29 cellular contexts compared by ENCODE assay signal in genomic region chr22:29018293-29019189, GRCh38. TPM values are rescaled to one million over a fixed set of nuclear protein-coding genes. Genes with fewer than 3 reads are reported as not detected.
DNase-seq lines count a peak whose midpoint lies in the region; ATAC-seq, FAIRE-seq and TF ChIP-seq lines count a peak whose summit lies in the region.
"Had no signal": no experiment of that assay in that cellular context is flagged by ENCODE, and none has a peak within 500 bp of the region (broad histone marks: within the 10 kb centered on the region; RNA-seq: fewer than 3 reads in every experiment).

No MANE protein-coding gene starts in this region.

- DNase-seq in Calu3 (no peak), K562 (ENCODE audit: extremely low read depth in 1 of 4, low spot score in 3 of 4) (no peak), HepG2 (ENCODE audit: low spot score) (no peak), nephron progenitor cell (no peak), substantia nigra (lab: John Stamatoyannopoulos, UW) (no peak), GM10266 (ENCODE audit: extremely low spot score) (no peak)
- DNase-seq: CD4-positive, CD25-positive, alpha-beta regulatory T cell; DMS53; NCI-H1092 treated with DMSO at 0.1 percent for 48 hours; NCI-H1436; NCI-H187; NCI-H2081 treated with DMSO at 0.1 percent for 48 hours; NCI-H2171; NCI-H226; NCI-H510A; NCI-H69; OCI-M1; Peyer's patch; SHP77 treated with DMSO at 0.1 percent for 48 hours had no signal

- ATAC-seq in K562 (no peak), HepG2 (no peak), GM19324 (IDR thresholded peaks at IDR 0.05; ENCODE audit: low FRiP score, unreplicated experiment) (no peak), GM21786 (IDR thresholded peaks at IDR 0.05; ENCODE audit: unreplicated experiment) (no peak)
- ATAC-seq: HCT116 had no signal

- no peaks in the 10 kb centered on the region for H3K79me2 ChIP-seq in K562 (ENCODE audit: control insufficient read depth, insufficient read depth, low read length)
- H3K79me2 ChIP-seq in HepG2 (ENCODE audit: insufficient read depth, low read length): peaks cover 79% of the 10 kb centered on the region

- no peak for TF ChIP-seq RAD21 in K562 (CRISPR knock-in tag; conservative IDR thresholded peaks at IDR 0.05 in 1 of 2, IDR thresholded peaks at IDR 0.05 in 1 of 2)
- no peak for TF ChIP-seq RAD21 in HepG2 (CRISPR knock-in tag; IDR thresholded peaks at IDR 0.05)

- H3K4me1 Mint-ChIP-seq in Calu3 (ENCODE audit: low read depth, unreplicated experiment) (peaks cover 65% of the 10 kb centered on the region), nephron progenitor cell (peaks cover 60% of the 10 kb centered on the region)

- in situ Hi-C loops in K562 (cut with MboI) (no loop called here), HepG2 (cut with HindIII; ENCODE audit: extremely low pct_ligation_motif_present, low pct_unique_long_range_greater_than_20kb) (no loop called here)

- H3K4me3 Mint-ChIP-seq in Calu3 (ENCODE audit: low read depth, unreplicated experiment): no peak overlapping the region
- H3K4me3 Mint-ChIP-seq in nephron progenitor cell: no peak overlapping the region
- H3K4me3 Mint-ChIP-seq: CD4-positive, CD25-positive, alpha-beta regulatory T cell; IgD-negative memory B cell had no signal

- no peaks in the 10 kb centered on the region for H3K27me3 Mint-ChIP-seq in Calu3 (ENCODE audit: unreplicated experiment)
- peaks cover 6% of the 10 kb centered on the region for H3K27me3 Mint-ChIP-seq in nephron progenitor cell (ENCODE audit: low read depth, poor library complexity)

- BruUV-seq in Calu3 (replicated peaks; lab: Mats Ljungman, UMichigan) (no TSS peak), K562 (replicated peaks; lab: Mats Ljungman, UMichigan) (no TSS peak), HepG2 (replicated peaks; lab: Mats Ljungman, UMichigan) (TSS peak; percentile 7)

- H3K9ac ChIP-seq in K562 (ENCODE audit: insufficient read depth in 1 of 2, low read depth in 2 of 2, low read length in 2 of 2): no peak overlapping the region
- H3K9ac ChIP-seq in HepG2 (ENCODE audit: insufficient read depth, low read depth, low read length): no peak overlapping the region
- H3K9ac ChIP-seq: BLaER1 had no signal

- no peaks in the 10 kb centered on the region for H3K9me1 ChIP-seq in K562 (ENCODE audit: control insufficient read depth, insufficient read depth, low read length)

- TF ChIP-seq EP300 in K562 (IDR thresholded peaks at IDR 0.05; ENCODE audit: low read length) (no peak), HepG2 (IDR thresholded peaks at IDR 0.05; ENCODE audit: low read depth in 2 of 2, low read length in 2 of 2) (no peak), HepG2 (CRISPR knock-in tag; IDR thresholded peaks at IDR 0.05; ENCODE audit: borderline replicate concordance) (no peak)

- no peak overlapping the region for H3K27ac ChIP-seq in K562 (ENCODE audit: extremely low read depth, low read depth, low read length)
- H3K27ac ChIP-seq in HepG2 (ENCODE audit: extremely low read length, insufficient read depth, low read length): peak overlapping the region; percentile 43
- H3K27ac ChIP-seq in substantia nigra (ENCODE audit: low read depth, low read length, poor library complexity, severe bottlenecking): no peak overlapping the region
- H3K27ac ChIP-seq: BLaER1, Peyer's patch had no signal

- H3K4me1 ChIP-seq in K562 (replicated peaks in 1 of 2; ENCODE audit: control insufficient read depth in 2 of 2, insufficient read depth in 2 of 2, low read length in 2 of 2) (no peaks in the 10 kb centered on the region), HepG2 (ENCODE audit: insufficient read depth, low read length) (peaks cover 100% of the 10 kb centered on the region)

- CTCF ChIA-PET in Calu3 (lab: Charles Lee) (interaction anchor here (0.8 to 1.1 kb wide), 2 partner anchors 9 to 12 kb away, joined by 3 read pairs; no protein-coding TSS in a partner anchor), K562 (lab: Yijun Ruan, JAX; ENCODE audit: low intra/inter-chr PET ratio) (no interaction called here), HepG2 (lab: Yijun Ruan, JAX; ENCODE audit: low intra/inter-chr PET ratio, low total read pairs) (no interaction called here)

- FAIRE-seq in K562 (lab: Jason Lieb, UNC) (no peak), HepG2 (lab: Jason Lieb, UNC) (no peak)

- H3K4me2 ChIP-seq in K562 (ENCODE audit: insufficient read depth, low read length): no peak overlapping the region
- H3K4me2 ChIP-seq in HepG2 (ENCODE audit: low read depth, low read length): no peak overlapping the region
- H3K4me2 ChIP-seq: BLaER1 had no signal

- POLR2A ChIA-PET in K562 (lab: Yijun Ruan, JAX) (no interaction called here), HepG2 (lab: Yijun Ruan, JAX) (interaction anchor here (0.8 to 4.1 kb wide), 4 partner anchors 12 to 95 kb away, joined by 3 to 37 read pairs (median 9); no protein-coding TSS in a partner anchor)

- H3K9me3 ChIP-seq in K562 (replicated peaks; ENCODE audit: control insufficient read depth, insufficient read depth, low read depth, low read length) (no peaks in the 10 kb centered on the region), HepG2 (ENCODE audit: low read length) (no peaks in the 10 kb centered on the region)
- H3K9me3 ChIP-seq: Peyer's patch had no signal

- H3K9me3 Mint-ChIP-seq in Calu3 (ENCODE audit: low read depth, unreplicated experiment) (peaks cover 6% of the 10 kb centered on the region), nephron progenitor cell (peaks cover 23% of the 10 kb centered on the region)

- H3K27me3 ChIP-seq in K562 (ENCODE audit: control insufficient read depth in 2 of 2, insufficient read depth in 2 of 2, low read length in 2 of 2): no peaks in the 10 kb centered on the region
- no peaks in the 10 kb centered on the region for H3K27me3 ChIP-seq in HepG2 (ENCODE audit: control insufficient read depth in 1 of 2, insufficient read depth in 2 of 2, low read length in 2 of 2)
- H3K27me3 ChIP-seq: BLaER1, Peyer's patch had no signal

- 91% methylated on average over 4 of the region's 4 CpGs for WGBS in K562 (ENCODE audit: insufficient coverage, low coverage, missing lambda C conversion rate)
- 95% methylated on average over 4 of the region's 4 CpGs for WGBS in HepG2 (ENCODE audit: low lambda C conversion rate)

- TF ChIP-seq POLR2A in K562 (conservative IDR thresholded peaks at IDR 0.05) (no peak), HepG2 (IDR thresholded peaks at IDR 0.05; ENCODE audit: insufficient read depth in 1 of 2, low read depth in 2 of 2, low read length in 2 of 2) (no peak)

- H3K36me3 ChIP-seq in K562 (ENCODE audit: control insufficient read depth, insufficient read depth, low read length) (no peaks in the 10 kb centered on the region), HepG2 (replicated peaks in 1 of 2; ENCODE audit: control insufficient read depth in 1 of 2, insufficient read depth in 2 of 2, low read length in 2 of 2) (peaks cover 8 to 29% of the 10 kb centered on the region in 2 experiments; a peak in 4 of 5 replicates)
- H3K36me3 ChIP-seq: Peyer's patch had no signal

- H3K36me3 Mint-ChIP-seq in Calu3 (ENCODE audit: insufficient read depth, unreplicated experiment) (peaks cover 15% of the 10 kb centered on the region), nephron progenitor cell (ENCODE audit: low read depth) (peaks cover 42% of the 10 kb centered on the region)
- H3K36me3 Mint-ChIP-seq: CD4-positive, CD25-positive, alpha-beta regulatory T cell; IgD-negative memory B cell had no signal

- H3K4me3 ChIP-seq in K562 (no peak overlapping the region), HepG2 (replicated peaks in 1 of 3; ENCODE audit: insufficient read depth in 1 of 3, low read depth in 2 of 3, low read length in 3 of 3) (no peak overlapping the region)
- H3K4me3 ChIP-seq: BLaER1, Peyer's patch had no signal

- no peaks in the 10 kb centered on the region for H4K20me1 ChIP-seq in K562 (replicated peaks; ENCODE audit: control insufficient read depth, insufficient read depth, low read length)
- peaks cover 4% of the 10 kb centered on the region; the same call in 1 of the 2 replicates for H4K20me1 ChIP-seq in HepG2 (ENCODE audit: insufficient read depth, low read length)

- no peak overlapping the region for H2AFZ ChIP-seq in K562 (ENCODE audit: low read depth, low read length)
- H2AFZ ChIP-seq in HepG2 (ENCODE audit: low read length): no peak overlapping the region

- H3K27ac Mint-ChIP-seq in Calu3 (ENCODE audit: unreplicated experiment) (peak overlapping the region; percentile 37), nephron progenitor cell (peak overlapping the region; percentile 1)
- H3K27ac Mint-ChIP-seq: CD4-positive, CD25-positive, alpha-beta regulatory T cell; IgD-negative memory B cell had no signal

- intact Hi-C loops in Calu3 (cut with micrococcal nuclease; ENCODE audit: unreplicated experiment): no loop called here
- intact Hi-C loops in K562 (cut with micrococcal nuclease): no loop called here
- intact Hi-C loops in HepG2 (cut with micrococcal nuclease; ENCODE audit: unreplicated experiment): no loop called here

- TF ChIP-seq CTCF in Calu3 (IDR thresholded peaks at IDR 0.05; ENCODE audit: unreplicated experiment) (no peak), K562 (IDR thresholded peaks at IDR 0.05 in 2 of 3, conservative IDR thresholded peaks at IDR 0.05 in 1 of 3; ENCODE audit: insufficient read depth in 2 of 3, low read depth in 1 of 3, low read length in 3 of 3) (no peak), HepG2 (CRISPR knock-in tag; IDR thresholded peaks at IDR 0.05) (no peak), nephron progenitor cell (IDR thresholded peaks at IDR 0.05) (no peak), GM10266 (IDR thresholded peaks at IDR 0.05; ENCODE audit: control insufficient read depth, insufficient read depth, low read depth, missing control alignments) (no peak)

RNA-seq across cellular contexts. Expression of gene C22orf31, which starts 43.1 kb away (rescaled TPM):
- total RNA-seq in Calu3 (2022): not detected in 2 replicates
- total RNA-seq in K562 (2011; cell fraction: chromatin; rRNA removed; ENCODE audit: low replicate concordance): not detected in 2 replicates
- not detected in 2 replicates for total RNA-seq in K562 (2011; cell fraction: nucleolus; rRNA removed)
- not detected in 2 replicates for total RNA-seq in K562 (2011; cell fraction: nucleoplasm; rRNA removed)
- total RNA-seq in K562 (2014; rRNA removed): not detected in 2 replicates
- not detected in 2 replicates for total RNA-seq in K562 (2014; rRNA removed; fragmentation: Illumina TruSeq; extraction: Trizol)
- total RNA-seq in K562 (2015; rRNA removed; fragmentation: Illumina TruSeq; extraction: Trizol): not detected in 2 replicates
- total RNA-seq in K562 (2021): not detected in 2 replicates
- polyA plus RNA-seq in K562 (2011; rRNA removed): not detected in 2 replicates
- not detected in 2 replicates for polyA plus RNA-seq in K562 (2011; cell fraction: cytosol; rRNA removed)
- polyA plus RNA-seq in K562 (2011; cell fraction: nucleus; rRNA removed): not detected in 2 replicates
- polyA plus RNA-seq in K562 (2012): not detected in 2 replicates
- not detected in 2 replicates for polyA plus RNA-seq in K562 (2014; fragmentation: Illumina TruSeq; extraction: Trizol)
- not detected for polyA plus RNA-seq in K562 (2014; fragmentation: Nextera tagmentation; extraction: Ambion mirVana)
- polyA plus RNA-seq in K562 (2014; rRNA removed): not detected in 2 replicates
- polyA minus RNA-seq in K562 (2011; rRNA and poly(A)+ RNA removed): not detected in 2 replicates
- polyA minus RNA-seq in K562 (2011; cell fraction: cytosol; rRNA and poly(A)+ RNA removed): not detected in 2 replicates
- not detected in 2 replicates for polyA minus RNA-seq in K562 (2011; cell fraction: nucleus; rRNA and poly(A)+ RNA removed)
- not detected in 2 replicates for total RNA-seq in HepG2 (2016; rRNA removed; fragmentation: Illumina TruSeq; extraction: Trizol)
- total RNA-seq in HepG2 (2016; cell fraction: cytosol; rRNA removed; fragmentation: Illumina TruSeq; extraction: Trizol; ENCODE audit: low read depth): not detected in 2 replicates
- total RNA-seq in HepG2 (2016; cell fraction: insoluble cytoplasmic fraction; rRNA removed; fragmentation: Illumina TruSeq; extraction: Trizol): 0.19 TPM in 1 of 2 replicates, not detected in the other
- not detected in 2 replicates for total RNA-seq in HepG2 (2016; cell fraction: membrane; rRNA removed; fragmentation: Illumina TruSeq; extraction: Trizol)
- not detected in 2 replicates for total RNA-seq in HepG2 (2016; cell fraction: nucleus; rRNA removed; fragmentation: Illumina TruSeq; extraction: Trizol)
- polyA plus RNA-seq in HepG2 (2011; rRNA removed): not detected in 2 replicates
- not detected in 2 replicates for polyA plus RNA-seq in HepG2 (2011; cell fraction: cytosol; rRNA removed)
- not detected in 2 replicates for polyA plus RNA-seq in HepG2 (2011; cell fraction: nucleus; rRNA removed)
- not detected in 2 replicates for polyA plus RNA-seq in HepG2 (2012)
- polyA plus RNA-seq in HepG2 (2016; cell fraction: cytosol; fragmentation: Illumina TruSeq; extraction: Trizol; ENCODE audit: low read depth): 0.25 TPM in 1 of 2 replicates, not detected in the other
- polyA plus RNA-seq in HepG2 (2016; cell fraction: insoluble cytoplasmic fraction; fragmentation: Illumina TruSeq; extraction: Trizol; ENCODE audit: low read depth): not detected in 2 replicates
- polyA plus RNA-seq in HepG2 (2016; cell fraction: membrane; fragmentation: Illumina TruSeq; extraction: Trizol; ENCODE audit: low read depth): not detected in 2 replicates
- not detected in 2 replicates for polyA plus RNA-seq in HepG2 (2016; cell fraction: nucleus; fragmentation: Illumina TruSeq; extraction: Trizol; ENCODE audit: insufficient read depth, low read depth)
- polyA minus RNA-seq in HepG2 (2011; rRNA and poly(A)+ RNA removed; ENCODE audit: low replicate concordance): not detected in 2 replicates
- polyA minus RNA-seq in HepG2 (2011; cell fraction: cytosol; rRNA and poly(A)+ RNA removed): not detected in 2 replicates
- not detected in 2 replicates for polyA minus RNA-seq in HepG2 (2011; cell fraction: nucleus; rRNA and poly(A)+ RNA removed)
- total RNA-seq: A172; CD4-positive, CD25-positive, alpha-beta regulatory T cell; Daoy; G401; H4; M059J; Peyer's patch had no signal
- polyA plus RNA-seq: CD4-positive, CD25-positive, alpha-beta regulatory T cell; IgD-negative memory B cell had no signal

RNA-seq across cellular contexts. Expression of gene KREMEN1, which starts 54.3 kb away (rescaled TPM):
- total RNA-seq in Calu3 (2022) (2.1 and 2.8 TPM in 2 replicates), K562 (2014; rRNA removed) (3.8 and 5.1 TPM in 2 replicates), K562 (2014; rRNA removed; fragmentation: Illumina TruSeq; extraction: Trizol) (3.8 and 4.3 TPM in 2 replicates), K562 (2015; rRNA removed; fragmentation: Illumina TruSeq; extraction: Trizol) (5.0 and 6.1 TPM in 2 replicates), K562 (2021) (8.8 and 11.5 TPM in 2 replicates), HepG2 (2016; rRNA removed; fragmentation: Illumina TruSeq; extraction: Trizol) (10.2 and 13.8 TPM in 2 replicates)
- total RNA-seq in K562 (2011; cell fraction: chromatin; rRNA removed; ENCODE audit: low replicate concordance): 3.6 and 5.0 TPM in 2 replicates
- 4.2 and 4.5 TPM in 2 replicates for total RNA-seq in K562 (2011; cell fraction: nucleolus; rRNA removed)
- total RNA-seq in K562 (2011; cell fraction: nucleoplasm; rRNA removed): 5.6 and 6.4 TPM in 2 replicates
- polyA plus RNA-seq in K562 (2011; rRNA removed) (2.2 and 3.2 TPM in 2 replicates), K562 (2014; fragmentation: Illumina TruSeq; extraction: Trizol) (8.9 and 10.1 TPM in 2 replicates), K562 (2014; fragmentation: Nextera tagmentation; extraction: Ambion mirVana) (1 to 10 TPM in 1 of 2 experiments, under 1 TPM in 1; 0.69 to 1.3 TPM), K562 (2014; rRNA removed) (4.5 and 4.9 TPM in 2 replicates), HepG2 (2011; rRNA removed) (8.9 and 9.8 TPM in 2 replicates)
- 3.2 and 6.4 TPM in 2 replicates for polyA plus RNA-seq in K562 (2011; cell fraction: cytosol; rRNA removed)
- 1.1 and 3.0 TPM in 2 replicates for polyA plus RNA-seq in K562 (2011; cell fraction: nucleus; rRNA removed)
- 6.8 and 12.0 TPM in 2 replicates for polyA plus RNA-seq in K562 (2012)
- polyA minus RNA-seq in K562 (2011; rRNA and poly(A)+ RNA removed): 1.3 and 2.4 TPM in 2 replicates
- 2.7 and 4.5 TPM in 2 replicates for polyA minus RNA-seq in K562 (2011; cell fraction: cytosol; rRNA and poly(A)+ RNA removed)
- polyA minus RNA-seq in K562 (2011; cell fraction: nucleus; rRNA and poly(A)+ RNA removed): 0.33 and 0.54 TPM in 2 replicates
- total RNA-seq in HepG2 (2016; cell fraction: cytosol; rRNA removed; fragmentation: Illumina TruSeq; extraction: Trizol; ENCODE audit: low read depth): 1.6 and 2.8 TPM in 2 replicates
- 8.1 and 13.9 TPM in 2 replicates for total RNA-seq in HepG2 (2016; cell fraction: insoluble cytoplasmic fraction; rRNA removed; fragmentation: Illumina TruSeq; extraction: Trizol)
- 6.5 and 7.3 TPM in 2 replicates for total RNA-seq in HepG2 (2016; cell fraction: membrane; rRNA removed; fragmentation: Illumina TruSeq; extraction: Trizol)
- total RNA-seq in HepG2 (2016; cell fraction: nucleus; rRNA removed; fragmentation: Illumina TruSeq; extraction: Trizol): 10.2 and 12.6 TPM in 2 replicates
- polyA plus RNA-seq in HepG2 (2011; cell fraction: cytosol; rRNA removed): 8.5 and 10.8 TPM in 2 replicates
- 5.2 and 6.3 TPM in 2 replicates for polyA plus RNA-seq in HepG2 (2011; cell fraction: nucleus; rRNA removed)
- 5.6 and 7.9 TPM in 2 replicates for polyA plus RNA-seq in HepG2 (2012)
- polyA plus RNA-seq in HepG2 (2016; cell fraction: cytosol; fragmentation: Illumina TruSeq; extraction: Trizol; ENCODE audit: low read depth): 1.5 TPM in 2 replicates
- polyA plus RNA-seq in HepG2 (2016; cell fraction: insoluble cytoplasmic fraction; fragmentation: Illumina TruSeq; extraction: Trizol; ENCODE audit: low read depth): 9.5 and 11.0 TPM in 2 replicates
- polyA plus RNA-seq in HepG2 (2016; cell fraction: membrane; fragmentation: Illumina TruSeq; extraction: Trizol; ENCODE audit: low read depth): 4.1 and 5.6 TPM in 2 replicates
- 20.4 and 21.5 TPM in 2 replicates for polyA plus RNA-seq in HepG2 (2016; cell fraction: nucleus; fragmentation: Illumina TruSeq; extraction: Trizol; ENCODE audit: insufficient read depth, low read depth)
- polyA minus RNA-seq in HepG2 (2011; rRNA and poly(A)+ RNA removed; ENCODE audit: low replicate concordance): 1.5 and 13.8 TPM in 2 replicates
- 5.3 and 6.3 TPM in 2 replicates for polyA minus RNA-seq in HepG2 (2011; cell fraction: cytosol; rRNA and poly(A)+ RNA removed)
- 1.8 and 2.7 TPM in 2 replicates for polyA minus RNA-seq in HepG2 (2011; cell fraction: nucleus; rRNA and poly(A)+ RNA removed)
- polyA plus RNA-seq: CD4-positive, CD25-positive, alpha-beta regulatory T cell; IgD-negative memory B cell had no signal
